ENCODE assay signal across 9 cellular contexts in genomic region chr6:123661105-123661891, GRCh38. TPM values are rescaled to one million over a fixed set of nuclear protein-coding genes. Genes with fewer than 3 reads are reported as not detected.
"Had no signal": no experiment of that assay in that cellular context is flagged by ENCODE, and none has a peak within 500 bp of the region (broad histone marks: within the 10 kb centered on the region; RNA-seq: fewer than 3 reads in every experiment).

No MANE protein-coding gene starts in this region.

- H3K36me3 ChIP-seq: HAP-1 had no signal

- DNase-seq: GM23248, GOT3, H7, H9, HCEC 1CT, HFFc6 had no signal

- H3K27ac ChIP-seq: GM23248 had no signal

- H3K4me1 ChIP-seq: HAP-1 had no signal

- H3K4me3 ChIP-seq: GM23248, GM23338, HAP-1 had no signal

- H3K9me3 ChIP-seq: HAP-1 had no signal

- ATAC-seq: GM23338, HCT116 had no signal

- H3K9ac ChIP-seq: GM23248 had no signal

RNA-seq across cellular contexts. Expression of gene TRDN, which starts 24.5 kb away (rescaled TPM):
- total RNA-seq: GM23248, HFFc6 had no signal
- polyA plus RNA-seq: GM23248 had no signal
